ENCODE assay signal across 9 cellular contexts in genomic region chrX:25523574-25523973, GRCh38.
A peak's percentile ranks its signal among the peaks of the same experiment; 100 is the strongest.
DNase-seq lines count a peak whose midpoint lies in the region; ATAC-seq, FAIRE-seq and TF ChIP-seq lines count a peak whose summit lies in the region.
"Had no signal": no experiment of that assay in that cellular context is flagged by ENCODE, and none has a peak within 500 bp of the region (broad histone marks: within the 10 kb centered on the region; RNA-seq: fewer than 3 reads in every experiment).

No MANE protein-coding gene starts in this region.

- H3K4me3 ChIP-seq in BE2C (ENCODE audit: low read depth, low read length), result no peak overlapping the region

- H3K36me3 ChIP-seq in BE2C, result no peaks in the 10 kb centered on the region

- FAIRE-seq in urothelium cell line (lab: Jason Lieb, UNC), result no peak

- DNase-seq in BE2C (peak; percentile 24), RKO (ENCODE audit: low spot score) (peak; percentile 70), glomerular visceral epithelial cell (ENCODE audit: extremely low spot score) (peak; percentile 51), urothelium cell line (ENCODE audit: low spot score) (peak; percentile 6), NCI-H187 treated with DMSO at 0.1 percent for 48 hours (lab: John Stamatoyannopoulos, UW) (no peak)
- no peak for DNase-seq in stimulated activated naive CD4-positive, alpha-beta T cell treated with Interleukin-2 at 50 U/mL for 16 hours (lab: John Stamatoyannopoulos, UW)
- DNase-seq: activated naive CD8-positive, alpha-beta T cell treated with anti-CD3 and anti-CD28 coated beads, Interleukin-2, amount 10 ng/mL, durations not matched to agents 7 days and 5 days had no signal

- TF ChIP-seq CTCF in BE2C (IDR thresholded peaks at IDR 0.05; ENCODE audit: low read depth, low read length), result peak; percentile 42

- ATAC-seq in HG03060 (IDR thresholded peaks at IDR 0.05; ENCODE audit: low read depth, unreplicated experiment), result peak; percentile 52
- no peak for ATAC-seq in HG03175 (IDR thresholded peaks at IDR 0.05; ENCODE audit: unreplicated experiment)

- no peaks in the 10 kb centered on the region for H3K4me1 ChIP-seq in BE2C

- no peaks in the 10 kb centered on the region for H3K9me3 ChIP-seq in BE2C

- no peaks in the 10 kb centered on the region for H3K27me3 ChIP-seq in BE2C

Comparison
In these comparisons a context has a peak if more than half of its experiments do, and no peak if none do; other contexts are left out.
1. DNase-seq: peak in BE2C (single experiment), RKO (single experiment), glomerular visceral epithelial cell (single experiment) and urothelium cell line (single experiment); none in NCI-H187 treated with DMSO at 0.1 percent for 48 hours (single experiment) and stimulated activated naive CD4-positive, alpha-beta T cell treated with Interleukin-2 at 50 U/mL for 16 hours (single experiment).